ENCODE assay signal across 8 cellular contexts in genomic region chr3:53134631-53135232, GRCh38. TPM values are rescaled to one million over a fixed set of nuclear protein-coding genes. Genes with fewer than 3 reads are reported as not detected.
A peak's percentile ranks its signal among the peaks of the same experiment; 100 is the strongest.
DNase-seq lines count a peak whose midpoint lies in the region; ATAC-seq and TF ChIP-seq lines count a peak whose summit lies in the region.

No MANE protein-coding gene starts in this region.

- H3K36me3 Mint-ChIP-seq in activated CD8-positive, alpha-beta memory T cell treated with anti-CD3 and anti-CD28 coated beads, Interleukin-2, amount 10 ng/mL, durations not matched to agents 7 days and 5 days, result no peaks in the 10 kb centered on the region
- no peaks in the 10 kb centered on the region for H3K36me3 Mint-ChIP-seq in naive B cell

- ATAC-seq in HG03045 (IDR thresholded peaks at IDR 0.05; ENCODE audit: unreplicated experiment), result peak; percentile 54
- ATAC-seq in activated CD8-positive, alpha-beta memory T cell treated with anti-CD3 and anti-CD28 coated beads, Interleukin-2, amount 10 ng/mL, durations not matched to agents 7 days and 5 days, result peak; percentile 59
- peak; percentile 42 to 56 for ATAC-seq in naive B cell (ENCODE audit: low read depth in 2 of 2)

- no peaks in the 10 kb centered on the region for H3K9me3 Mint-ChIP-seq in activated CD8-positive, alpha-beta memory T cell treated with anti-CD3 and anti-CD28 coated beads, Interleukin-2, amount 10 ng/mL, durations not matched to agents 7 days and 5 days (ENCODE audit: low read depth)
- no peaks in the 10 kb centered on the region for H3K9me3 Mint-ChIP-seq in naive B cell

- DNase-seq in SIG-M5 treated with dmso at 0.1 percent for 504 hours (lab: John Stamatoyannopoulos, UW; ENCODE audit: unreplicated experiment), result peak; percentile 71
- no peak for DNase-seq in SIG-M5 (lab: John Stamatoyannopoulos, UW)
- DNase-seq in NCI-H82 treated with DMSO at 0.1 percent for 48 hours (lab: John Stamatoyannopoulos, UW; ENCODE audit: unreplicated experiment), result peak; percentile 3
- DNase-seq in activated CD8-positive, alpha-beta memory T cell treated with anti-CD3 and anti-CD28 coated beads, Interleukin-2, amount 10 ng/mL, durations not matched to agents 7 days and 5 days, result peak; percentile 78
- peak; percentile 64 to 67 for DNase-seq in erythroblast (lab: John Stamatoyannopoulos, UW)
- DNase-seq in naive B cell, result peak; percentile 64
- DNase-seq in stimulated activated naive CD4-positive, alpha-beta T cell (lab: John Stamatoyannopoulos, UW), result peak in 5 of 6 experiments; percentile 10 to 37 (median 31)

- H3K4me1 Mint-ChIP-seq in activated CD8-positive, alpha-beta memory T cell treated with anti-CD3 and anti-CD28 coated beads, Interleukin-2, amount 10 ng/mL, durations not matched to agents 7 days and 5 days, result peaks cover 13% of the 10 kb centered on the region
- peaks cover 14 to 23% (median 14%) of the 10 kb centered on the region in 3 donors for H3K4me1 Mint-ChIP-seq in naive B cell

- no peak overlapping the region for H3K27ac Mint-ChIP-seq in activated CD8-positive, alpha-beta memory T cell treated with anti-CD3 and anti-CD28 coated beads, Interleukin-2, amount 10 ng/mL, durations not matched to agents 7 days and 5 days
- H3K27ac Mint-ChIP-seq in naive B cell, result peak overlapping the region in 1 of 6 donors; percentile 59

- CTCF ChIA-PET in activated CD8-positive, alpha-beta memory T cell treated with anti-CD3 and anti-CD28 coated beads, Interleukin-2, amount 10 ng/mL, durations not matched to agents 7 days and 5 days (lab: Charles Lee), result interaction anchor here (0.7 to 11.6 kb wide), 29 partner anchors 9 to 430 kb away, joined by 3 to 165 read pairs (median 4); partner anchors contain the start of gene PRKCD

- H3K27me3 Mint-ChIP-seq in activated CD8-positive, alpha-beta memory T cell treated with anti-CD3 and anti-CD28 coated beads, Interleukin-2, amount 10 ng/mL, durations not matched to agents 7 days and 5 days, result no peaks in the 10 kb centered on the region
- no peaks in the 10 kb centered on the region for H3K27me3 Mint-ChIP-seq in naive B cell

- no peak for TF ChIP-seq POLR2A in erythroblast (IDR thresholded peaks at IDR 0.05; ENCODE audit: low read length)

- H3K4me3 Mint-ChIP-seq in activated CD8-positive, alpha-beta memory T cell treated with anti-CD3 and anti-CD28 coated beads, Interleukin-2, amount 10 ng/mL, durations not matched to agents 7 days and 5 days, result no peak overlapping the region
- H3K4me3 Mint-ChIP-seq in naive B cell, result peak overlapping the region in 1 of 8 donors; percentile 54

RNA-seq across cellular contexts. Expression of gene RFT1, which starts 4.5 kb away (rescaled TPM):
- total RNA-seq in activated CD8-positive, alpha-beta memory T cell treated with anti-CD3 and anti-CD28 coated beads, Interleukin-2, amount 10 ng/mL, durations not matched to agents 7 days and 5 days, result 10 to 100 TPM; 32.4 to 38.3 TPM
- 10 to 100 TPM; 16.9 to 26.7 (median 22.5) TPM for polyA plus RNA-seq in naive B cell (ENCODE audit: low read depth in 6 of 6)

RNA-seq across cellular contexts. Expression of gene PRKCD, which starts 26.3 kb away (rescaled TPM):
- total RNA-seq in activated CD8-positive, alpha-beta memory T cell treated with anti-CD3 and anti-CD28 coated beads, Interleukin-2, amount 10 ng/mL, durations not matched to agents 7 days and 5 days, result 10 to 100 TPM; 17.2 to 18.7 TPM
- polyA plus RNA-seq in naive B cell (ENCODE audit: low read depth in 6 of 6), result 10 to 100 TPM; 22.2 to 53.0 (median 31.6) TPM
